In genomic region chr12:3359478-3359877, GRCh38 we compare ENCODE assay signal across 32 cellular contexts.
"Had no signal": no experiment of that assay in that cellular context is flagged by ENCODE, and none has a peak within 500 bp of the region (broad histone marks: within the 10 kb centered on the region; RNA-seq: fewer than 3 reads in every experiment).

No MANE protein-coding gene starts in this region.

- H3K9ac ChIP-seq: neural progenitor cell, parathyroid adenoma had no signal

- H3K79me2 ChIP-seq: parathyroid adenoma had no signal

- DNase-seq: naive thymus-derived CD8-positive, alpha-beta T cell; occipital lobe; ovary; posterior cingulate gyrus; psoas muscle; right cardiac atrium; sigmoid colon; spleen; stimulated activated CD4-positive, alpha-beta T cell treated with anti-CD3 and anti-CD28 coated beads, Interleukin-12 subunit alpha, Interleukin-12 subunit beta, amount 100 ng/mL, for 4 hours; stimulated activated CD4-positive, alpha-beta T cell treated with anti-CD3 and anti-CD28 coated beads, Interleukin-1b, Interleukin-23, amount 100 ng/mL, for 48 hours; stimulated activated CD4-positive, alpha-beta T cell treated with anti-CD3 and anti-CD28 coated beads, Interleukin-4, amount 100 ng/mL, for 1 hour; stimulated activated CD4-positive, alpha-beta T cell treated with anti-CD3 and anti-CD28 coated beads, Interleukin-4, amount 100 ng/mL, for 4 hours; stimulated activated CD8-positive, alpha-beta memory T cell treated with anti-CD3 and anti-CD28 coated beads, Interleukin-4, amount 100 ng/mL, for 48 hours; stimulated activated naive CD4-positive, alpha-beta T cell; stimulated activated naive CD8-positive, alpha-beta T cell treated with anti-CD3 and anti-CD28 coated beads, Interleukin-15, amount 100 ng/mL, for 72 hours; stimulated activated naive CD8-positive, alpha-beta T cell treated with anti-CD3 and anti-CD28 coated beads, Interleukin-15, Interleukin-2, amounts not matched to agents 100 U/mL and 50 U/mL, for 24 hours; substantia nigra; testis; tibial artery; transverse colon; upper lobe of right lung; uterus had no signal

- H3K4me1 ChIP-seq: psoas muscle, right lobe of liver, sigmoid colon, spleen, suprapubic skin, testis, tibial artery, transverse colon, upper lobe of right lung, uterus had no signal

- H3K36me3 ChIP-seq: neural progenitor cell, ovary, right lobe of liver, sigmoid colon, spleen, suprapubic skin, tibial artery, transverse colon, upper lobe of right lung, uterus had no signal

- ATAC-seq: naive thymus-derived CD8-positive, alpha-beta T cell; natural killer cell treated with Interleukin-12 subunit alpha and Interleukin-12 subunit beta and Interleukin-15 and Interleukin-18, amount 100 ng/mL, for 72 hours; psoas muscle; right cardiac atrium; right lobe of liver; stimulated activated memory B cell treated with anti-CD40 and anti-IgM and Interleukin-4, amounts not matched to agents 10 μg/mL and 1 μg/mL and 100 μg/mL, for 72 hours; stimulated activated naive CD8-positive, alpha-beta T cell treated with anti-CD3 and anti-CD28 coated beads, Interleukin-15, amount 100 ng/mL, for 72 hours; stimulated activated naive CD8-positive, alpha-beta T cell treated with anti-CD3 and anti-CD28 coated beads, Interleukin-15, Interleukin-2, amounts not matched to agents 100 U/mL and 50 U/mL, for 24 hours; upper lobe of right lung had no signal

- H3K4me3 Mint-ChIP-seq: naive thymus-derived CD8-positive, alpha-beta T cell; natural killer cell treated with Interleukin-12 subunit alpha and Interleukin-12 subunit beta and Interleukin-15 and Interleukin-18, amount 100 ng/mL, for 72 hours; neural progenitor cell; stimulated activated memory B cell treated with anti-CD40 and anti-IgM and Interleukin-4, amounts not matched to agents 10 μg/mL and 1 μg/mL and 100 μg/mL, for 72 hours; stimulated activated naive CD8-positive, alpha-beta T cell treated with anti-CD3 and anti-CD28 coated beads, Interleukin-15, amount 100 ng/mL, for 72 hours; type B pancreatic cell had no signal

- H3K4me2 ChIP-seq: neural progenitor cell, smooth muscle cell had no signal

- H3K9me3 ChIP-seq: ovary, psoas muscle, right lobe of liver, sigmoid colon, spleen, suprapubic skin, testis, tibial artery, transverse colon, upper lobe of right lung, uterus had no signal

- H3K27ac ChIP-seq: neural progenitor cell, ovary, parathyroid adenoma, psoas muscle, right lobe of liver, sigmoid colon, skin epidermis, spleen, suprapubic skin, testis, tibial artery, transverse colon, upper lobe of right lung, uterus had no signal

- H3K4me1 Mint-ChIP-seq: stimulated activated naive CD8-positive, alpha-beta T cell treated with anti-CD3 and anti-CD28 coated beads, Interleukin-15, amount 100 ng/mL, for 72 hours had no signal

- H3K4me3 ChIP-seq: neural progenitor cell, ovary, psoas muscle, right lobe of liver, sigmoid colon, skin epidermis, smooth muscle cell, spleen, suprapubic skin, testis, tibial artery, transverse colon, upper lobe of right lung, uterus had no signal

- H3K27me3 ChIP-seq: ovary, right lobe of liver, testis, uterus had no signal

- H3K27ac Mint-ChIP-seq: naive thymus-derived CD8-positive, alpha-beta T cell; natural killer cell treated with Interleukin-12 subunit alpha and Interleukin-12 subunit beta and Interleukin-15 and Interleukin-18, amount 100 ng/mL, for 72 hours; neural progenitor cell; progenitor cell of endocrine pancreas; stimulated activated memory B cell treated with anti-CD40 and anti-IgM and Interleukin-4, amounts not matched to agents 10 μg/mL and 1 μg/mL and 100 μg/mL, for 72 hours; stimulated activated naive CD8-positive, alpha-beta T cell treated with anti-CD3 and anti-CD28 coated beads, Interleukin-15, amount 100 ng/mL, for 72 hours; type B pancreatic cell had no signal

- H2AFZ ChIP-seq: neural progenitor cell, parathyroid adenoma had no signal

- H3K36me3 Mint-ChIP-seq: naive thymus-derived CD8-positive, alpha-beta T cell; natural killer cell treated with Interleukin-12 subunit alpha and Interleukin-12 subunit beta and Interleukin-15 and Interleukin-18, amount 100 ng/mL, for 72 hours; neural progenitor cell; stimulated activated memory B cell treated with anti-CD40 and anti-IgM and Interleukin-4, amounts not matched to agents 10 μg/mL and 1 μg/mL and 100 μg/mL, for 72 hours had no signal
